ENCODE assay signal across 1 cellular context in genomic region chr16:56424791-56425438, GRCh38.
A peak's percentile ranks its signal among the peaks of the same experiment; 100 is the strongest.
TF ChIP-seq lines count a peak whose summit lies in the region.

No MANE protein-coding gene starts in this region.

TF ChIP-seq in HepG2, 621 proteins besides CTCF, POLR2A, EP300 and RAD21 (continued from another document and continues in another):
- TF ChIP-seq, protein P1, sequence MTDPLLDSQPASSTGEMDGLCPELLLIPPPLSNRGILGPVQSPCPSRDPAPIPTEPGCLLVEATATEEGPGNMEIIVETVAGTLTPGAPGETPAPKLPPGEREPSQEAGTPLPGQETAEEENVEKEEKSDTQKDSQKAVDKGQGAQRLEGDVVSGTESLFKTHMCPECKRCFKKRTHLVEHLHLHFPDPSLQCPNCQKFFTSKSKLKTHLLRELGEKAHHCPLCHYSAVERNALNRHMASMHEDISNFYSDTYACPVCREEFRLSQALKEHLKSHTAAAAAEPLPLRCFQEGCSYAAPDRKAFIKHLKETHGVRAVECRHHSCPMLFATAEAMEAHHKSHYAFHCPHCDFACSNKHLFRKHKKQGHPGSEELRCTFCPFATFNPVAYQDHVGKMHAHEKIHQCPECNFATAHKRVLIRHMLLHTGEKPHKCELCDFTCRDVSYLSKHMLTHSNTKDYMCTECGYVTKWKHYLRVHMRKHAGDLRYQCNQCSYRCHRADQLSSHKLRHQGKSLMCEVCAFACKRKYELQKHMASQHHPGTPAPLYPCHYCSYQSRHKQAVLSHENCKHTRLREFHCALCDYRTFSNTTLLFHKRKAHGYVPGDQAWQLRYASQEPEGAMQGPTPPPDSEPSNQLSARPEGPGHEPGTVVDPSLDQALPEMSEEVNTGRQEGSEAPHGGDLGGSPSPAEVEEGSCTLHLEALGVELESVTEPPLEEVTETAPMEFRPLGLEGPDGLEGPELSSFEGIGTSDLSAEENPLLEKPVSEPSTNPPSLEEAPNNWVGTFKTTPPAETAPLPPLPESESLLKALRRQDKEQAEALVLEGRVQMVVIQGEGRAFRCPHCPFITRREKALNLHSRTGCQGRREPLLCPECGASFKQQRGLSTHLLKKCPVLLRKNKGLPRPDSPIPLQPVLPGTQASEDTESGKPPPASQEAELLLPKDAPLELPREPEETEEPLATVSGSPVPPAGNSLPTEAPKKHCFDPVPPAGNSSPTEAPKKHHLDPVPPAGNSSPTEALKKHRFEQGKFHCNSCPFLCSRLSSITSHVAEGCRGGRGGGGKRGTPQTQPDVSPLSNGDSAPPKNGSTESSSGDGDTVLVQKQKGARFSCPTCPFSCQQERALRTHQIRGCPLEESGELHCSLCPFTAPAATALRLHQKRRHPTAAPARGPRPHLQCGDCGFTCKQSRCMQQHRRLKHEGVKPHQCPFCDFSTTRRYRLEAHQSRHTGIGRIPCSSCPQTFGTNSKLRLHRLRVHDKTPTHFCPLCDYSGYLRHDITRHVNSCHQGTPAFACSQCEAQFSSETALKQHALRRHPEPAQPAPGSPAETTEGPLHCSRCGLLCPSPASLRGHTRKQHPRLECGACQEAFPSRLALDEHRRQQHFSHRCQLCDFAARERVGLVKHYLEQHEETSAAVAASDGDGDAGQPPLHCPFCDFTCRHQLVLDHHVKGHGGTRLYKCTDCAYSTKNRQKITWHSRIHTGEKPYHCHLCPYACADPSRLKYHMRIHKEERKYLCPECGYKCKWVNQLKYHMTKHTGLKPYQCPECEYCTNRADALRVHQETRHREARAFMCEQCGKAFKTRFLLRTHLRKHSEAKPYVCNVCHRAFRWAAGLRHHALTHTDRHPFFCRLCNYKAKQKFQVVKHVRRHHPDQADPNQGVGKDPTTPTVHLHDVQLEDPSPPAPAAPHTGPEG (CRISPR knock-in tag; IDR thresholded peaks at IDR 0.05): 0 out of 2 replicates have a peak, but pooled peaks have one; percentile 24
- TF ChIP-seq TFE3 (CRISPR knock-in tag; IDR thresholded peaks at IDR 0.05): no peak
- TF ChIP-seq PHF8 (CRISPR knock-in tag; IDR thresholded peaks at IDR 0.05): peak; percentile 78
- 0 out of 2 replicates have a peak, but pooled peaks have one; percentile 18 for TF ChIP-seq ZSCAN31 (CRISPR knock-in tag; IDR thresholded peaks at IDR 0.05; ENCODE audit: low read depth)
- TF ChIP-seq NR2C2 (CRISPR knock-in tag; IDR thresholded peaks at IDR 0.05; ENCODE audit: borderline replicate concordance): peak; percentile 35; the same call in 1 of the 2 replicates
- TF ChIP-seq ZNF329 (CRISPR knock-in tag; IDR thresholded peaks at IDR 0.05; ENCODE audit: low read depth): peak; percentile 29; the same call in 1 of the 2 replicates
- 0 out of 2 replicates have a peak, but pooled peaks have one; percentile 45 for TF ChIP-seq TAF1 (CRISPR knock-in tag; IDR thresholded peaks at IDR 0.05)
- no peak for TF ChIP-seq ZNF543 (CRISPR knock-in tag; IDR thresholded peaks at IDR 0.05)
- TF ChIP-seq TMF1 (CRISPR knock-in tag; IDR thresholded peaks at IDR 0.05; ENCODE audit: low read depth): no peak; the same call in 1 of the 2 replicates
- peak; percentile 59; the same call in 1 of the 2 replicates for TF ChIP-seq ZNF749 (CRISPR knock-in tag; IDR thresholded peaks at IDR 0.05; ENCODE audit: borderline replicate concordance)
- no peak for TF ChIP-seq CBX2 (IDR thresholded peaks at IDR 0.05; ENCODE audit: low read depth, low read length)
- TF ChIP-seq CBX2 (CRISPR knock-in tag; IDR thresholded peaks at IDR 0.05; ENCODE audit: low read depth): no peak
- TF ChIP-seq, protein P2, sequence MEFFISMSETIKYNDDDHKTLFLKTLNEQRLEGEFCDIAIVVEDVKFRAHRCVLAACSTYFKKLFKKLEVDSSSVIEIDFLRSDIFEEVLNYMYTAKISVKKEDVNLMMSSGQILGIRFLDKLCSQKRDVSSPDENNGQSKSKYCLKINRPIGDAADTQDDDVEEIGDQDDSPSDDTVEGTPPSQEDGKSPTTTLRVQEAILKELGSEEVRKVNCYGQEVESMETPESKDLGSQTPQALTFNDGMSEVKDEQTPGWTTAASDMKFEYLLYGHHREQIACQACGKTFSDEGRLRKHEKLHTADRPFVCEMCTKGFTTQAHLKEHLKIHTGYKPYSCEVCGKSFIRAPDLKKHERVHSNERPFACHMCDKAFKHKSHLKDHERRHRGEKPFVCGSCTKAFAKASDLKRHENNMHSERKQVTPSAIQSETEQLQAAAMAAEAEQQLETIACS (CRISPR knock-in tag; IDR thresholded peaks at IDR 0.05): no peak
- 0 out of 2 replicates have a peak, but pooled peaks have one; percentile 37 for TF ChIP-seq ZNF513 (CRISPR knock-in tag; conservative IDR thresholded peaks at IDR 0.05)
- peak; percentile 61; the same call in 1 of the 2 replicates for TF ChIP-seq SALL2 (CRISPR knock-in tag; IDR thresholded peaks at IDR 0.05)
- TF ChIP-seq, protein P3, sequence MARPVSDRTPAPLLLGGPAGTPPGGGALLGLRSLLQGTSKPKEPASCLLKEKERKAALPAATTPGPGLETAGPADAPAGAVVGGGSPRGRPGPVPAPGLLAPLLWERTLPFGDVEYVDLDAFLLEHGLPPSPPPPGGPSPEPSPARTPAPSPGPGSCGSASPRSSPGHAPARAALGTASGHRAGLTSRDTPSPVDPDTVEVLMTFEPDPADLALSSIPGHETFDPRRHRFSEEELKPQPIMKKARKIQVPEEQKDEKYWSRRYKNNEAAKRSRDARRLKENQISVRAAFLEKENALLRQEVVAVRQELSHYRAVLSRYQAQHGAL (CRISPR knock-in tag; IDR thresholded peaks at IDR 0.05; ENCODE audit: not compliant biosample characterization): no peak
- 0 out of 2 replicates have a peak, but pooled peaks have one; percentile 30 for TF ChIP-seq POLR2G (IDR thresholded peaks at IDR 0.05; ENCODE audit: low read depth, low read length)
- TF ChIP-seq, protein P4, sequence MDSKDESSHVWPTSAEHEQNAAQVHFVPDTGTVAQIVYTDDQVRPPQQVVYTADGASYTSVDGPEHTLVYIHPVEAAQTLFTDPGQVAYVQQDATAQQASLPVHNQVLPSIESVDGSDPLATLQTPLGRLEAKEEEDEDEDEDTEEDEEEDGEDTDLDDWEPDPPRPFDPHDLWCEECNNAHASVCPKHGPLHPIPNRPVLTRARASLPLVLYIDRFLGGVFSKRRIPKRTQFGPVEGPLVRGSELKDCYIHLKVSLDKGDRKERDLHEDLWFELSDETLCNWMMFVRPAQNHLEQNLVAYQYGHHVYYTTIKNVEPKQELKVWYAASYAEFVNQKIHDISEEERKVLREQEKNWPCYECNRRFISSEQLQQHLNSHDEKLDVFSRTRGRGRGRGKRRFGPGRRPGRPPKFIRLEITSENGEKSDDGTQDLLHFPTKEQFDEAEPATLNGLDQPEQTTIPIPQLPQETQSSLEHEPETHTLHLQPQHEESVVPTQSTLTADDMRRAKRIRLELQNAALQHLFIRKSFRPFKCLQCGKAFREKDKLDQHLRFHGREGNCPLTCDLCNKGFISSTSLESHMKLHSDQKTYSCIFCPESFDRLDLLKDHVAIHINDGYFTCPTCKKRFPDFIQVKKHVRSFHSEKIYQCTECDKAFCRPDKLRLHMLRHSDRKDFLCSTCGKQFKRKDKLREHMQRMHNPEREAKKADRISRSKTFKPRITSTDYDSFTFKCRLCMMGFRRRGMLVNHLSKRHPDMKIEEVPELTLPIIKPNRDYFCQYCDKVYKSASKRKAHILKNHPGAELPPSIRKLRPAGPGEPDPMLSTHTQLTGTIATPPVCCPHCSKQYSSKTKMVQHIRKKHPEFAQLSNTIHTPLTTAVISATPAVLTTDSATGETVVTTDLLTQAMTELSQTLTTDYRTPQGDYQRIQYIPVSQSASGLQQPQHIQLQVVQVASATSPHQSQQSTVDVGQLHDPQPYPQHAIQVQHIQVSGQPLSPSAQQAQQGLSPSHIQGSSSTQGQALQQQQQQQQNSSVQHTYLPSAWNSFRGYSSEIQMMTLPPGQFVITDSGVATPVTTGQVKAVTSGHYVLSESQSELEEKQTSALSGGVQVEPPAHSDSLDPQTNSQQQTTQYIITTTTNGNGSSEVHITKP (CRISPR knock-in tag; IDR thresholded peaks at IDR 0.05; ENCODE audit: low read depth): no peak
- 0 out of 2 replicates have a peak, but pooled peaks have one; percentile 68 for TF ChIP-seq ZNF776 (CRISPR knock-in tag; IDR thresholded peaks at IDR 0.05)
- TF ChIP-seq, protein P5, sequence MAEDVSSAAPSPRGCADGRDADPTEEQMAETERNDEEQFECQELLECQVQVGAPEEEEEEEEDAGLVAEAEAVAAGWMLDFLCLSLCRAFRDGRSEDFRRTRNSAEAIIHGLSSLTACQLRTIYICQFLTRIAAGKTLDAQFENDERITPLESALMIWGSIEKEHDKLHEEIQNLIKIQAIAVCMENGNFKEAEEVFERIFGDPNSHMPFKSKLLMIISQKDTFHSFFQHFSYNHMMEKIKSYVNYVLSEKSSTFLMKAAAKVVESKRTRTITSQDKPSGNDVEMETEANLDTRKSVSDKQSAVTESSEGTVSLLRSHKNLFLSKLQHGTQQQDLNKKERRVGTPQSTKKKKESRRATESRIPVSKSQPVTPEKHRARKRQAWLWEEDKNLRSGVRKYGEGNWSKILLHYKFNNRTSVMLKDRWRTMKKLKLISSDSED (CRISPR knock-in tag; IDR thresholded peaks at IDR 0.05): no peak
- 0 out of 2 replicates have a peak, but pooled peaks have one; percentile 21 for TF ChIP-seq ZNF451 (CRISPR knock-in tag; IDR thresholded peaks at IDR 0.05)
- TF ChIP-seq ZSCAN21 (CRISPR knock-in tag; IDR thresholded peaks at IDR 0.05; ENCODE audit: borderline replicate concordance): peak; percentile 72; the same call in 1 of the 2 replicates
- no peak for TF ChIP-seq ZNF343 (CRISPR knock-in tag; IDR thresholded peaks at IDR 0.05)
- peak; percentile 60 for TF ChIP-seq TAF15 (IDR thresholded peaks at IDR 0.05; ENCODE audit: low read depth, low read length, poor library complexity, severe bottlenecking)
- peak; percentile 27; the same call in 1 of the 2 replicates for TF ChIP-seq SATB2 (CRISPR knock-in tag; IDR thresholded peaks at IDR 0.05)
- no peak for TF ChIP-seq BRCA1 (CRISPR knock-in tag; IDR thresholded peaks at IDR 0.05)
- 0 out of 2 replicates have a peak, but pooled peaks have one; percentile 45 for TF ChIP-seq ZNF674 (CRISPR knock-in tag; IDR thresholded peaks at IDR 0.05; ENCODE audit: low read depth)
- TF ChIP-seq ZNF773 (CRISPR knock-in tag; IDR thresholded peaks at IDR 0.05; ENCODE audit: borderline replicate concordance): 0 out of 2 replicates have a peak, but pooled peaks have one; percentile 19
- TF ChIP-seq, protein P6, sequence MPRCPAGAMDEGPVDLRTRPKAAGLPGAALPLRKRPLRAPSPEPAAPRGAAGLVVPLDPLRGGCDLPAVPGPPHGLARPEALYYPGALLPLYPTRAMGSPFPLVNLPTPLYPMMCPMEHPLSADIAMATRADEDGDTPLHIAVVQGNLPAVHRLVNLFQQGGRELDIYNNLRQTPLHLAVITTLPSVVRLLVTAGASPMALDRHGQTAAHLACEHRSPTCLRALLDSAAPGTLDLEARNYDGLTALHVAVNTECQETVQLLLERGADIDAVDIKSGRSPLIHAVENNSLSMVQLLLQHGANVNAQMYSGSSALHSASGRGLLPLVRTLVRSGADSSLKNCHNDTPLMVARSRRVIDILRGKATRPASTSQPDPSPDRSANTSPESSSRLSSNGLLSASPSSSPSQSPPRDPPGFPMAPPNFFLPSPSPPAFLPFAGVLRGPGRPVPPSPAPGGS (CRISPR knock-in tag; IDR thresholded peaks at IDR 0.05): 0 out of 2 replicates have a peak, but pooled peaks have one; percentile 62
- TF ChIP-seq ATF7-NPFF (CRISPR knock-in tag; IDR thresholded peaks at IDR 0.05; ENCODE audit: low read depth): peak; percentile 78
- no peak for TF ChIP-seq BORCS8-MEF2B (CRISPR knock-in tag; IDR thresholded peaks at IDR 0.05)
- TF ChIP-seq CSRNP1 (CRISPR knock-in tag; IDR thresholded peaks at IDR 0.05): 0 out of 2 replicates have a peak, but pooled peaks have one; percentile 39
- peak; percentile 74 for TF ChIP-seq RBFOX2 (IDR thresholded peaks at IDR 0.05; ENCODE audit: low read depth, low read length)
- TF ChIP-seq ZNF138 (CRISPR knock-in tag; IDR thresholded peaks at IDR 0.05; ENCODE audit: low read depth): no peak
